ENCODE assay signal across 23 cellular contexts in genomic region chr1:48917070-48917454, GRCh38.
"Had no signal": no experiment of that assay in that cellular context is flagged by ENCODE, and none has a peak within 500 bp of the region (broad histone marks: within the 10 kb centered on the region; RNA-seq: fewer than 3 reads in every experiment).

No MANE protein-coding gene starts in this region.

- H3K27me3 Mint-ChIP-seq: progenitor cell of endocrine pancreas had no signal

- DNase-seq: colonic mucosa; effector CD8-positive, alpha-beta T cell; endodermal cell; immature natural killer cell; natural killer cell; right lobe of liver; small intestine; stimulated activated CD4-positive, alpha-beta T cell treated with anti-CD3 and anti-CD28 coated beads, Interleukin-12 subunit alpha, Interleukin-12 subunit beta, amount 100 ng/mL, for 4 hours; stimulated activated CD4-positive, alpha-beta T cell treated with anti-CD3 and anti-CD28 coated beads, Interleukin-1b, Interleukin-23, amount 100 ng/mL, for 48 hours; stimulated activated CD4-positive, alpha-beta T cell treated with anti-CD3 and anti-CD28 coated beads, Interleukin-4, amount 100 ng/mL, for 1 hour; stimulated activated naive CD4-positive, alpha-beta T cell treated with Interleukin-2 at 50 U/mL for 16 hours; stomach; thyroid gland had no signal

- ATAC-seq: natural killer cell; stimulated activated effector memory CD8-positive, alpha-beta T cell treated with anti-CD3 and anti-CD28 coated beads, Interleukin-12 subunit alpha, Interleukin-12 subunit beta, amount 100 ng/mL, for 72 hours had no signal

- H3K27ac Mint-ChIP-seq: dendritic cell treated with granulocyte-macrophage colony-stimulating factor and Interleukin-4, amounts not matched to agents 40 ng/mL and 50 ng/mL, for 4 days; immature natural killer cell; memory B cell; natural killer cell; stimulated activated effector memory CD8-positive, alpha-beta T cell treated with anti-CD3 and anti-CD28 coated beads, Interleukin-12 subunit alpha, Interleukin-12 subunit beta, amount 100 ng/mL, for 72 hours had no signal

- H3K79me2 ChIP-seq: parathyroid adenoma had no signal

- H2AFZ ChIP-seq: parathyroid adenoma had no signal

- FAIRE-seq: keratinocyte, small intestine had no signal

- H3K4me3 Mint-ChIP-seq: dendritic cell treated with granulocyte-macrophage colony-stimulating factor and Interleukin-4, amounts not matched to agents 40 ng/mL and 50 ng/mL, for 4 days; endodermal cell; immature natural killer cell; memory B cell; natural killer cell; stimulated activated effector memory CD8-positive, alpha-beta T cell treated with anti-CD3 and anti-CD28 coated beads, Interleukin-12 subunit alpha, Interleukin-12 subunit beta, amount 100 ng/mL, for 72 hours had no signal

- H3K4me1 ChIP-seq: colonic mucosa, foreskin keratinocyte, right lobe of liver, thyroid gland, vagina had no signal

- H3K9me3 ChIP-seq: colonic mucosa, esophagus muscularis mucosa, right lobe of liver, stomach, thyroid gland, vagina had no signal

- H3K9me3 Mint-ChIP-seq: dendritic cell treated with granulocyte-macrophage colony-stimulating factor and Interleukin-4, amounts not matched to agents 40 ng/mL and 50 ng/mL, for 4 days; endodermal cell; immature natural killer cell; memory B cell; natural killer cell; stimulated activated effector memory CD8-positive, alpha-beta T cell treated with anti-CD3 and anti-CD28 coated beads, Interleukin-12 subunit alpha, Interleukin-12 subunit beta, amount 100 ng/mL, for 72 hours had no signal

- H3K9ac ChIP-seq: parathyroid adenoma had no signal

- H3K36me3 Mint-ChIP-seq: immature natural killer cell; memory B cell; natural killer cell; stimulated activated effector memory CD8-positive, alpha-beta T cell treated with anti-CD3 and anti-CD28 coated beads, Interleukin-12 subunit alpha, Interleukin-12 subunit beta, amount 100 ng/mL, for 72 hours had no signal

- H3K4me1 Mint-ChIP-seq: immature natural killer cell; natural killer cell; stimulated activated effector memory CD8-positive, alpha-beta T cell treated with anti-CD3 and anti-CD28 coated beads, Interleukin-12 subunit alpha, Interleukin-12 subunit beta, amount 100 ng/mL, for 72 hours had no signal

- H3K27ac ChIP-seq: colonic mucosa, esophagus muscularis mucosa, foreskin keratinocyte, parathyroid adenoma, stomach, thyroid gland, vagina had no signal

- H3K27me3 ChIP-seq: colonic mucosa, esophagus muscularis mucosa, foreskin keratinocyte, right lobe of liver, stomach, thyroid gland, vagina had no signal

- H3K36me3 ChIP-seq: colonic mucosa, esophagus muscularis mucosa, right lobe of liver, stomach, thyroid gland, vagina had no signal

- H3K4me3 ChIP-seq: colonic mucosa, esophagus muscularis mucosa, lung, right lobe of liver, stomach, thyroid gland, vagina had no signal
